8 cellular contexts compared by ENCODE assay signal in genomic region chr17:50542795-50543774, GRCh38. TPM values are rescaled to one million over a fixed set of nuclear protein-coding genes. Genes with fewer than 3 reads are reported as not detected.
A peak's percentile ranks its signal among the peaks of the same experiment; 100 is the strongest.
DNase-seq lines count a peak whose midpoint lies in the region; ATAC-seq and TF ChIP-seq lines count a peak whose summit lies in the region.

No MANE protein-coding gene starts in this region.

- H3K27me3 Mint-ChIP-seq in activated CD4-positive, alpha-beta T cell treated with anti-CD3 and anti-CD28 coated beads for 36 hours = peaks cover 7% of the 10 kb centered on the region
- H3K27me3 Mint-ChIP-seq in stimulated activated naive B cell treated with anti-CD40 and anti-IgM and Interleukin-4, amounts not matched to agents 10 μg/mL and 1 μg/mL and 100 μg/mL, for 72 hours = peaks cover 12 to 25% of the 10 kb centered on the region in 2 donors

- no peaks in the 10 kb centered on the region for H3K36me3 ChIP-seq in SU-DHL-6 (ENCODE audit: low read length)
- H3K36me3 ChIP-seq in left ventricle myocardium inferior = peaks cover 13% of the 10 kb centered on the region
- H3K36me3 ChIP-seq in aorta (ENCODE audit: control insufficient read depth in 1 of 2, insufficient read depth in 2 of 2, low read length in 1 of 2) = no peaks in the 10 kb centered on the region
- no peaks in the 10 kb centered on the region for H3K36me3 ChIP-seq in sigmoid colon

- no peak overlapping the region for H3K4me3 ChIP-seq in SU-DHL-6 (ENCODE audit: insufficient read depth, low read length, poor library complexity, severe bottlenecking)
- H3K4me3 ChIP-seq in left ventricle myocardium inferior = peak overlapping the region; percentile 64
- H3K4me3 ChIP-seq in aorta (ENCODE audit: low read length in 2 of 2) = no peak overlapping the region
- H3K4me3 ChIP-seq in sigmoid colon = peak overlapping the region in 2 of 4 donors; percentile 57 to 62

- no peaks in the 10 kb centered on the region for H3K36me3 Mint-ChIP-seq in activated CD4-positive, alpha-beta T cell treated with anti-CD3 and anti-CD28 coated beads for 36 hours (ENCODE audit: low read depth)
- peaks cover 0 to 1% of the 10 kb centered on the region in 2 donors for H3K36me3 Mint-ChIP-seq in stimulated activated naive B cell treated with anti-CD40 and anti-IgM and Interleukin-4, amounts not matched to agents 10 μg/mL and 1 μg/mL and 100 μg/mL, for 72 hours

- no peak for ATAC-seq in activated CD4-positive, alpha-beta T cell treated with anti-CD3 and anti-CD28 coated beads for 36 hours
- ATAC-seq in stimulated activated naive B cell treated with anti-CD40 and anti-IgM and Interleukin-4, amounts not matched to agents 10 μg/mL and 1 μg/mL and 100 μg/mL, for 72 hours (replicated peaks) = no peak
- ATAC-seq in GM19023 (IDR thresholded peaks at IDR 0.05; ENCODE audit: unreplicated experiment) = no peak
- ATAC-seq in aorta (ENCODE audit: low FRiP score) = no peak

- DNase-seq in activated CD4-positive, alpha-beta T cell treated with anti-CD3 and anti-CD28 coated beads for 36 hours = no peak
- no peak for DNase-seq in activated CD4-positive, alpha-beta T cell treated with anti-CD3 and anti-CD28 coated beads for 48 hours
- DNase-seq in left ventricle myocardium inferior (no peak), aorta (no peak), sigmoid colon (no peak)
- no peak for DNase-seq in stimulated activated naive B cell treated with anti-CD40 and anti-IgM and Interleukin-4, amounts not matched to agents 10 μg/mL and 1 μg/mL and 100 μg/mL, for 72 hours

- no peaks in the 10 kb centered on the region for H4K20me1 ChIP-seq in SU-DHL-6 (ENCODE audit: low read depth, low read length)

- no peak for TF ChIP-seq POLR2A in sigmoid colon (IDR thresholded peaks at IDR 0.05)

- TF ChIP-seq CTCF in SU-DHL-6 (IDR thresholded peaks at IDR 0.05; ENCODE audit: insufficient read depth, low read length, poor library complexity, severe bottlenecking) (no peak), left ventricle myocardium inferior (IDR thresholded peaks at IDR 0.05; ENCODE audit: borderline replicate concordance) (no peak), sigmoid colon (IDR thresholded peaks at IDR 0.05) (no peak)

- 85 to 87% methylated on average over 16 of the region's 16 CpGs for WGBS in aorta, 2 donors
- 20 to 74% methylated on average over 16 of the region's 16 CpGs for WGBS in sigmoid colon, 2 donors

- intact Hi-C loops in activated CD4-positive, alpha-beta T cell treated with anti-CD3 and anti-CD28 coated beads for 36 hours (cut with DNase I, micrococcal nuclease) = loop anchor here (1.0 to 10.0 kb wide), 9 partner anchors 17 to 612 kb away; partner anchors contain the start of genes CACNA1G (in 2 of the 2), ANKRD40 (in 1 of the 2), EME1 (in 1 of the 2) and MRPL27 (in 1 of the 2)
- intact Hi-C loops in left ventricle myocardium inferior (cut with micrococcal nuclease) (loop anchor here (10.0 kb wide), 2 partner anchors 58 to 302 kb away; no protein-coding TSS in a partner anchor), aorta (cut with DNase I) (loop anchor here (5.0 to 10.0 kb wide), 2 partner anchors 61 to 402 kb away; no protein-coding TSS in a partner anchor), sigmoid colon (cut with DNase I) (loop anchor here (10.0 kb wide), 3 partner anchors 242 to 612 kb away; partner anchors contain the start of gene NME1)

- H3K9me3 ChIP-seq in SU-DHL-6 (ENCODE audit: insufficient read depth, low read length) (no peaks in the 10 kb centered on the region), left ventricle myocardium inferior (replicated peaks) (no peaks in the 10 kb centered on the region), aorta (ENCODE audit: control insufficient read depth, low read length) (no peaks in the 10 kb centered on the region), sigmoid colon (no peaks in the 10 kb centered on the region)

- POLR2A ChIA-PET in activated CD4-positive, alpha-beta T cell treated with anti-CD3 and anti-CD28 coated beads for 36 hours (lab: Charles Lee) = interaction anchor here (0.6 kb wide), 1 partner anchor 150 kb away, joined by 3 read pairs; no protein-coding TSS in a partner anchor

- H3K4me1 ChIP-seq in left ventricle myocardium inferior (peaks cover 47% of the 10 kb centered on the region), aorta (ENCODE audit: control insufficient read depth in 1 of 2, insufficient read depth in 2 of 2, low read length in 2 of 2) (no peaks in the 10 kb centered on the region), sigmoid colon (peaks cover 0 to 33% (median 27%) of the 10 kb centered on the region in 4 donors)

- H3F3A ChIP-seq in SU-DHL-6 (ENCODE audit: insufficient read depth) = no peaks in the 10 kb centered on the region

- H3K9me3 Mint-ChIP-seq in activated CD4-positive, alpha-beta T cell treated with anti-CD3 and anti-CD28 coated beads for 36 hours (ENCODE audit: low read depth) = no peaks in the 10 kb centered on the region
- no peaks in the 10 kb centered on the region for H3K9me3 Mint-ChIP-seq in stimulated activated naive B cell treated with anti-CD40 and anti-IgM and Interleukin-4, amounts not matched to agents 10 μg/mL and 1 μg/mL and 100 μg/mL, for 72 hours

- peak overlapping the region; percentile 72 for H3K4me3 Mint-ChIP-seq in activated CD4-positive, alpha-beta T cell treated with anti-CD3 and anti-CD28 coated beads for 36 hours
- peak overlapping the region; percentile 85 to 87 for H3K4me3 Mint-ChIP-seq in stimulated activated naive B cell treated with anti-CD40 and anti-IgM and Interleukin-4, amounts not matched to agents 10 μg/mL and 1 μg/mL and 100 μg/mL, for 72 hours

- H3K79me2 ChIP-seq in SU-DHL-6 (ENCODE audit: insufficient read depth, low read length) = no peaks in the 10 kb centered on the region

- no peak overlapping the region for H3K27ac Mint-ChIP-seq in activated CD4-positive, alpha-beta T cell treated with anti-CD3 and anti-CD28 coated beads for 36 hours
- no peak overlapping the region for H3K27ac Mint-ChIP-seq in stimulated activated naive B cell treated with anti-CD40 and anti-IgM and Interleukin-4, amounts not matched to agents 10 μg/mL and 1 μg/mL and 100 μg/mL, for 72 hours

- H3K27me3 ChIP-seq in SU-DHL-6 (ENCODE audit: low read length) = no peaks in the 10 kb centered on the region
- no peaks in the 10 kb centered on the region for H3K27me3 ChIP-seq in left ventricle myocardium inferior (ENCODE audit: low read depth)
- no peaks in the 10 kb centered on the region for H3K27me3 ChIP-seq in aorta (ENCODE audit: control insufficient read depth in 1 of 2, insufficient read depth in 2 of 2, low read length in 1 of 2)
- no peaks in the 10 kb centered on the region for H3K27me3 ChIP-seq in sigmoid colon

- 0 out of 2 replicates have a peak overlapping the region, but pooled peaks have one; percentile 56 for H3K9ac ChIP-seq in SU-DHL-6 (ENCODE audit: low read length)

- H3K9me2 ChIP-seq in SU-DHL-6 (replicated peaks; ENCODE audit: insufficient read depth, low read length) = no peaks in the 10 kb centered on the region

- peaks cover 11% of the 10 kb centered on the region for H3K4me1 Mint-ChIP-seq in activated CD4-positive, alpha-beta T cell treated with anti-CD3 and anti-CD28 coated beads for 36 hours
- H3K4me1 Mint-ChIP-seq in stimulated activated naive B cell treated with anti-CD40 and anti-IgM and Interleukin-4, amounts not matched to agents 10 μg/mL and 1 μg/mL and 100 μg/mL, for 72 hours = peaks cover 16 to 39% of the 10 kb centered on the region in 2 donors

- CTCF ChIA-PET in activated CD4-positive, alpha-beta T cell treated with anti-CD3 and anti-CD28 coated beads for 36 hours (lab: Charles Lee) = interaction anchor here (0.6 to 2.6 kb wide), 12 partner anchors 9 to 406 kb away, joined by 3 to 22 read pairs (median 5); partner anchors contain the start of gene CACNA1G

- no peak for TF ChIP-seq EP300 in sigmoid colon (IDR thresholded peaks at IDR 0.05)

- no peak overlapping the region for H3K27ac ChIP-seq in SU-DHL-6 (ENCODE audit: low read depth, low read length)
- peak overlapping the region; percentile 73 for H3K27ac ChIP-seq in left ventricle myocardium inferior (replicated peaks)
- no peak overlapping the region for H3K27ac ChIP-seq in aorta (ENCODE audit: low read depth in 1 of 2, low read length in 2 of 2)
- H3K27ac ChIP-seq in sigmoid colon = peak overlapping the region in 2 of 4 donors; percentile 72

- no peak overlapping the region for H2AFZ ChIP-seq in SU-DHL-6 (ENCODE audit: low read depth, low read length, severe bottlenecking)

- peak overlapping the region; percentile 64 for H3K4me2 ChIP-seq in SU-DHL-6 (ENCODE audit: low read depth, low read length, poor library complexity, severe bottlenecking)

RNA-seq across cellular contexts. Expression of gene SPATA20, which starts 3.9 kb away (rescaled TPM):
- 10 to 100 TPM in 1 of 2 experiments, 1 to 10 TPM in 1; 9.0 to 10.7 TPM for total RNA-seq in activated CD4-positive, alpha-beta T cell treated with anti-CD3 and anti-CD28 coated beads for 36 hours
- total RNA-seq in left ventricle myocardium inferior (66.3 TPM), aorta (10 to 100 TPM; 27.8 to 41.9 TPM), sigmoid colon (10 to 100 TPM; 40.8 to 81.7 (median 58.6) TPM)
- polyA plus RNA-seq in aorta (10 to 100 TPM; 16.7 to 64.0 TPM), sigmoid colon (10 to 100 TPM; 24.0 to 45.1 (median 40.6) TPM)

RNA-seq across cellular contexts. Expression of gene EPN3, which starts 10.6 kb away (rescaled TPM):
- not detected for total RNA-seq in activated CD4-positive, alpha-beta T cell treated with anti-CD3 and anti-CD28 coated beads for 36 hours
- 19.9 TPM for total RNA-seq in left ventricle myocardium inferior
- total RNA-seq in aorta = not detected
- polyA plus RNA-seq in aorta = 1 to 10 TPM; 1.5 to 1.9 TPM
- total RNA-seq in sigmoid colon = not detected
- 10 to 100 TPM; 23.4 to 31.7 (median 29.5) TPM for polyA plus RNA-seq in sigmoid colon

RNA-seq across cellular contexts. Expression of gene CACNA1G, which starts 17.4 kb away (rescaled TPM):
- total RNA-seq in activated CD4-positive, alpha-beta T cell treated with anti-CD3 and anti-CD28 coated beads for 36 hours = not detected
- total RNA-seq in left ventricle myocardium inferior (0.58 TPM), aorta (1 to 10 TPM in 1 of 2 donors, under 1 TPM in 1; 0.29 to 2.8 TPM), sigmoid colon (1 to 10 TPM in 1 of 4 donors, under 1 TPM in 3; 0.33 to 1.4 (median 0.59) TPM)
- polyA plus RNA-seq in aorta (not detected), sigmoid colon (under 1 TPM in 2 of 3 donors, not detected in 1; under 0.01 to 0.20 TPM)

RNA-seq across cellular contexts. Expression of gene MYCBPAP, which starts 34.8 kb away (rescaled TPM):
- total RNA-seq in activated CD4-positive, alpha-beta T cell treated with anti-CD3 and anti-CD28 coated beads for 36 hours = 1 to 10 TPM; 1.4 to 1.8 TPM
- total RNA-seq in left ventricle myocardium inferior (0.82 TPM), aorta (1 to 10 TPM; 1.3 to 1.8 TPM), sigmoid colon (1 to 10 TPM in 3 of 4 donors, under 1 TPM in 1; 0.36 to 2.5 (median 1.7) TPM)
- polyA plus RNA-seq in aorta (1 to 10 TPM in 1 of 2 donors, under 1 TPM in 1; 0.77 to 1.0 TPM), sigmoid colon (1 to 10 TPM in 1 of 3 donors, under 1 TPM in 1, not detected in 1; 0.23 to 2.1 TPM)

Comparison
In these comparisons a context has a peak if more than half of its experiments do, and no peak if none do; other contexts are left out.
1. RNA of gene EPN3, which starts 10.6 kb away (total RNA-seq): 19.9 TPM in left ventricle myocardium inferior (single experiment); not detected in aorta, not detected in activated CD4-positive, alpha-beta T cell treated with anti-CD3 and anti-CD28 coated beads for 36 hours and not detected in sigmoid colon; every median in the first group is over 10 times any median in the second.